Comparison of ENCODE assay signal across 20 cellular contexts in the genomic region with DNA sequence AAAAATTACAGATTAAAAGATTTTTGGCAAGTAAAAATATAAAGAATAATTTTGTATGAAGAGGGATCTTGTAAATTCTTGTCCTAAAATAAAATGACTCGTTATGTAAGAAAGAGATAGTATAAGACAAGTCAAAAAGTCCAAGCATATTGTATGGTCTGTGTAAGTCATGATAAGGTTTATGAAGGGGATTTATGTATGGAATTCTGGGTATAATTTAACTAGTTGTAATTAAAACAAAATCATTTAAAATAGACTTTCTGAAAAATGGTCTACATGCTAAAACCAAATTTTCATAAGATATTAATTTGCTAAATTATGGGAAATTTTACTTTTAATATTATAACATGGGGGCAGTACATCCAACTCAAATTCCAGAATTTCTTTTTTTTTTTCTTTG. TPM values are rescaled to one million over a fixed set of nuclear protein-coding genes. Genes with fewer than 3 reads are reported as not detected.
"Had no signal": no experiment of that assay in that cellular context is flagged by ENCODE, and none has a peak within 500 bp of the region (broad histone marks: within the 10 kb centered on the region; RNA-seq: fewer than 3 reads in every experiment).

No MANE protein-coding gene starts in this region.

- H3K36me3 ChIP-seq: breast epithelium, WERI-Rb-1 had no signal

- DNase-seq: activated CD4-positive, alpha-beta T cell treated with anti-CD3 and anti-CD28 coated beads for 4 hours; activated CD8-positive, alpha-beta memory T cell treated with anti-CD3 and anti-CD28 coated beads, Interleukin-2, amount 50 U/mL, for 4 hours; activated CD8-positive, alpha-beta T cell treated with anti-CD3 and anti-CD28 coated beads for 36 hours; activated naive CD4-positive, alpha-beta T cell; aorta; central memory CD4-positive, alpha-beta T cell; Karpas-422; NCI-H1105 treated with DMSO at 0.1 percent for 48 hours; NCI-H1436 treated with DMSO at 0.1 percent for 48 hours; NCI-H187; NCI-H2081; NCI-H446; NCI-H524; SHP77 treated with DMSO at 0.1 percent for 48 hours; WERI-Rb-1 had no signal

- ATAC-seq: activated CD8-positive, alpha-beta T cell treated with anti-CD3 and anti-CD28 coated beads for 36 hours had no signal

- H3K4me2 ChIP-seq: PC-9 had no signal

- H3K4me3 Mint-ChIP-seq: activated CD8-positive, alpha-beta T cell treated with anti-CD3 and anti-CD28 coated beads for 36 hours; activated naive CD4-positive, alpha-beta T cell treated with anti-CD3 and anti-CD28 coated beads, Interleukin-2, amount 50 U/mL, for 24 hours had no signal

- H3K27ac ChIP-seq: breast epithelium, PC-9, WERI-Rb-1 had no signal

- H3K4me1 Mint-ChIP-seq: activated naive CD4-positive, alpha-beta T cell treated with anti-CD3 and anti-CD28 coated beads, Interleukin-2, amount 50 U/mL, for 24 hours had no signal

- H2AFZ ChIP-seq: PC-9 had no signal

- H3K27ac Mint-ChIP-seq: activated CD8-positive, alpha-beta T cell treated with anti-CD3 and anti-CD28 coated beads for 36 hours; activated naive CD4-positive, alpha-beta T cell treated with anti-CD3 and anti-CD28 coated beads, Interleukin-2, amount 50 U/mL, for 24 hours had no signal

- H3K27me3 ChIP-seq: breast epithelium had no signal

- H3K4me1 ChIP-seq: breast epithelium had no signal

- H3K4me3 ChIP-seq: breast epithelium, PC-9 had no signal

RNA-seq across cellular contexts. Expression of gene RBP5, which starts 43.2 kb away (rescaled TPM):
- total RNA-seq: activated CD8-positive, alpha-beta T cell treated with anti-CD3 and anti-CD28 coated beads for 36 hours; chondrocyte; SK-MEL-5 had no signal
